ENCODE assay signal across 27 cellular contexts in genomic region chr12:69828897-69829296, GRCh38. TPM values are rescaled to one million over a fixed set of nuclear protein-coding genes. Genes with fewer than 3 reads are reported as not detected.
"Had no signal": no experiment of that assay in that cellular context is flagged by ENCODE, and none has a peak within 500 bp of the region (broad histone marks: within the 10 kb centered on the region; RNA-seq: fewer than 3 reads in every experiment).

No MANE protein-coding gene starts in this region.

- H3K27ac ChIP-seq: KMS-11, SJSA1, SK-N-MC had no signal

- ATAC-seq: K562, T-cell had no signal

- DNase-seq: MV-4-11, NCI-H1048, NCI-H1105, NCI-H1417, NCI-H1436 treated with DMSO at 0.1 percent for 48 hours, NCI-H1694, NCI-H187 treated with DMSO at 0.1 percent for 48 hours, NCI-H2029 treated with DMSO at 0.1 percent for 48 hours, NCI-H2171, NCI-H446, NCI-H510A, NCI-H524 treated with DMSO at 0.1 percent for 48 hours, NCI-H69, NCI-H774, Right ventricle myocardium superior, RPMI8226, SIG-M5, SW 1271, T-cell had no signal

- H3K36me3 ChIP-seq: SJSA1 had no signal

- H3K4me3 ChIP-seq: K562, SJSA1, SK-N-MC had no signal

- H3K9me3 ChIP-seq: SJSA1 had no signal

- H3K4me1 ChIP-seq: SJSA1 had no signal

RNA-seq across cellular contexts. Expression of gene MYRFL, which starts 3.9 kb away (rescaled TPM):
- total RNA-seq: HT1080, K562, LHCN-M2, MCF 10A, SJSA1, T-cell had no signal
- polyA plus RNA-seq: IgD-negative memory B cell, K562 had no signal
